In the genomic region with DNA sequence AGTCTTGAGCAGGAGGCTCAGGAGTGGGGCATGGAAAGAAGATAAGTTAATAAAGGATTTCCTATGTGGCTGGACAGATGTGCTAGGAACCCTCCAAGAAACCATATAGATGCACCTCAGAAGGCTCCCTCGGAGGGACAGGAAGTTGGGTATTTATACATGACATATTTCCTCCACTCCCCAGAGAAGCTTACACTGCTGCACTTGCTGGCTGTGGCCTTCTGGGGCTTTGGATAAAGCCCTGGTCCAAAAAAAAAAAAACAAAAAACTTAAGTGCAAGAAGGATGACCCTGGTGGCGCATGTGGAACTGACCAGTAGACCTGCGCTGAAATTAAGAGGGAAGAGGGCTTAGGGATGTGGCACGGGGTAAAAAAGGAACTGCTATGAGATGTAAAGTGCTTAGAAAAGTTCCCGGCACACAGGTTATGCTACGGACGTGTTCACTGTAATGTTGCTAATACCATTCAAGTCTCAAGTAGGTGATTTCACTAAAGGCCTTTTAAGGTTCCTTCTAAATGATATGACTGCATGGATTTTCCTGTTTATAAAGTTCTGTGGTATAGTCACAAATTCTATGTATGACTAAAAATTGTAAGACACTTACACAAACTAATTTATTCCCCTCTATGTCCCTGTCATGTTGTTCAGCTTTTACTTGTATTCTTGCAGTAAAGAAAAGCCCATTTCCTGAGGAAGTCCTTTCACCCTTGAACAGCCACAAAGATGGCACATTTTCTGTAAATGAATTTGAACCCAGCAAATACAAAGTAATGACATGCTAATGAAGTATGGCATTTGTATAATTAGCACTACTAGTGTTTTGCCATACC, we compare ENCODE assay signal across 24 cellular contexts.
A peak's percentile ranks its signal among the peaks of the same experiment; 100 is the strongest.
DNase-seq lines count a peak whose midpoint lies in the region; ATAC-seq, FAIRE-seq and TF ChIP-seq lines count a peak whose summit lies in the region.
"Had no signal": no experiment of that assay in that cellular context is flagged by ENCODE, and none has a peak within 500 bp of the region (broad histone marks: within the 10 kb centered on the region; RNA-seq: fewer than 3 reads in every experiment).

No MANE protein-coding gene starts in this region.

- SMC1A ChIA-PET in GM12878 (lab: Charles Lee; ENCODE audit: uncharacterized antibody, unreplicated experiment) = interaction anchor here (0.7 to 1.0 kb wide), 2 partner anchors 13 to 45 kb away, joined by 3 read pairs; no protein-coding TSS in a partner anchor

- no peaks in the 10 kb centered on the region for H3K36me3 Mint-ChIP-seq in activated naive CD4-positive, alpha-beta T cell treated with anti-CD3 and anti-CD28 coated beads, Interleukin-2, amount 50 U/mL, for 24 hours
- no peaks in the 10 kb centered on the region for H3K36me3 Mint-ChIP-seq in stimulated activated naive CD8-positive, alpha-beta T cell treated with anti-CD3 and anti-CD28 coated beads, Interleukin-15, Interleukin-2, amounts not matched to agents 100 ng/mL and 50 ng/mL, for 24 hours (ENCODE audit: low read depth)
- H3K36me3 Mint-ChIP-seq: WTC11 had no signal

- H3K9ac ChIP-seq in OCI-LY3 (ENCODE audit: low read length) = no peak overlapping the region
- H3K9ac ChIP-seq in GM12878 (ENCODE audit: control insufficient read depth, insufficient read depth, low read length) = no peak overlapping the region

- POLR2A ChIA-PET in GM12878 (lab: Charles Lee) = interaction anchor here (0.7 kb wide), 1 partner anchor 176 kb away, joined by 3 read pairs; no protein-coding TSS in a partner anchor

- no peak for FAIRE-seq in GM12878 (lab: Jason Lieb, UNC)
- FAIRE-seq: islet of Langerhans had no signal

- in situ Hi-C loops in GM12878 (cut with MboI) = no loop called here

- H3K36me3 ChIP-seq in OCI-LY3 (replicated peaks; ENCODE audit: low read depth, low read length) = no peaks in the 10 kb centered on the region
- H3K36me3 ChIP-seq in GM12878 (ENCODE audit: control insufficient read depth in 2 of 2, insufficient read depth in 2 of 2, low read length in 1 of 2) = no peaks in the 10 kb centered on the region
- peaks cover 0 to 4% (median 0%) of the 10 kb centered on the region in 4 donors for H3K36me3 ChIP-seq in upper lobe of left lung
- H3K36me3 ChIP-seq: suprapubic skin had no signal

- H3K4me1 ChIP-seq in OCI-LY3 (ENCODE audit: low read length) = peaks cover 10% of the 10 kb centered on the region
- H3K4me1 ChIP-seq in GM12878 (ENCODE audit: control insufficient read depth, insufficient read depth, low read length) = no peaks in the 10 kb centered on the region
- H3K4me1 ChIP-seq in upper lobe of left lung = peaks cover 0 to 6% (median 0%) of the 10 kb centered on the region in 4 donors
- H3K4me1 ChIP-seq: suprapubic skin had no signal

- TF ChIP-seq EP300 in GM12878 (IDR thresholded peaks at IDR 0.05; ENCODE audit: borderline replicate concordance in 1 of 2, control insufficient read depth in 1 of 2, low read depth in 2 of 2, low read length in 2 of 2) (no peak), upper lobe of left lung (IDR thresholded peaks at IDR 0.05) (no peak)

- H2AFZ ChIP-seq in OCI-LY3 (ENCODE audit: low read depth, low read length) (peak overlapping the region; percentile 56), GM12878 (ENCODE audit: control insufficient read depth, low read depth, low read length) (no peak overlapping the region)

- no peak for DNase-seq in activated naive CD4-positive, alpha-beta T cell treated with Interleukin-2 at 50 U/mL for 16 hours
- DNase-seq in GM12878 (ENCODE audit: low read depth, low spot score) (no peak), NCI-H345 (lab: John Stamatoyannopoulos, UW) (no peak), upper lobe of left lung (no peak)
- DNase-seq: Calu3; cerebellar nuclear complex; effector CD8-positive, alpha-beta T cell; KBM-7; NCI-H1092; NCI-H2081; NCI-H510A treated with DMSO at 0.1 percent for 48 hours; posterior cingulate gyrus; Right ventricle myocardium superior had no signal

- peak; percentile 22; the same call in 1 of the 3 replicates for ATAC-seq in GM12878
- ATAC-seq in HG03108 (IDR thresholded peaks at IDR 0.05; ENCODE audit: unreplicated experiment) = no peak
- no peak for ATAC-seq in upper lobe of left lung (ENCODE audit: low FRiP score in 2 of 2)
- ATAC-seq: HCT116, WTC11 had no signal

- peak overlapping the region; percentile 82 for H3K27ac Mint-ChIP-seq in activated naive CD4-positive, alpha-beta T cell treated with anti-CD3 and anti-CD28 coated beads, Interleukin-2, amount 50 U/mL, for 24 hours
- peak overlapping the region; percentile 79 for H3K27ac Mint-ChIP-seq in stimulated activated naive CD8-positive, alpha-beta T cell treated with anti-CD3 and anti-CD28 coated beads, Interleukin-15, Interleukin-2, amounts not matched to agents 100 ng/mL and 50 ng/mL, for 24 hours
- H3K27ac Mint-ChIP-seq: WTC11 had no signal

- under 1% methylated on average over 7 of the region's 7 CpGs for WGBS in GM12878 (ENCODE audit: insufficient coverage, insufficient replicate concordance, low lambda C conversion rate, missing lambda C conversion rate)
- 62 to 72% methylated on average over 7 of the region's 7 CpGs for WGBS in upper lobe of left lung, 2 donors

- CTCF ChIA-PET in GM12878 (lab: Yijun Ruan, JAX) = no interaction called here

- intact Hi-C loops in GM12878 (cut with micrococcal nuclease; ENCODE audit: unreplicated experiment) = no loop called here

- BruUV-seq in GM12878 (replicated peaks; lab: Mats Ljungman, UMichigan) = no TSS peak

- peaks cover 1% of the 10 kb centered on the region for H3K27me3 Mint-ChIP-seq in activated naive CD4-positive, alpha-beta T cell treated with anti-CD3 and anti-CD28 coated beads, Interleukin-2, amount 50 U/mL, for 24 hours
- peaks cover 5% of the 10 kb centered on the region for H3K27me3 Mint-ChIP-seq in stimulated activated naive CD8-positive, alpha-beta T cell treated with anti-CD3 and anti-CD28 coated beads, Interleukin-15, Interleukin-2, amounts not matched to agents 100 ng/mL and 50 ng/mL, for 24 hours

- H3K9me3 Mint-ChIP-seq in activated naive CD4-positive, alpha-beta T cell treated with anti-CD3 and anti-CD28 coated beads, Interleukin-2, amount 50 U/mL, for 24 hours = no peaks in the 10 kb centered on the region
- H3K9me3 Mint-ChIP-seq in stimulated activated naive CD8-positive, alpha-beta T cell treated with anti-CD3 and anti-CD28 coated beads, Interleukin-15, Interleukin-2, amounts not matched to agents 100 ng/mL and 50 ng/mL, for 24 hours = no peaks in the 10 kb centered on the region
- H3K9me3 Mint-ChIP-seq: WTC11 had no signal

- TF ChIP-seq CTCF in OCI-LY3 (IDR thresholded peaks at IDR 0.05; ENCODE audit: low read depth, low read length) = no peak
- TF ChIP-seq CTCF in GM12878 (IDR thresholded peaks at IDR 0.05 in 2 of 3, conservative IDR thresholded peaks at IDR 0.05 in 1 of 3; ENCODE audit: control insufficient read depth in 2 of 3, extremely low read depth in 1 of 3, insufficient read depth in 1 of 3, low read depth in 3 of 3, low read length in 3 of 3) = no peak
- no peak for TF ChIP-seq CTCF in upper lobe of left lung (IDR thresholded peaks at IDR 0.05)

- H3K4me3 ChIP-seq in OCI-LY3 (ENCODE audit: low read length) = peak overlapping the region; percentile 42
- H3K4me3 ChIP-seq in GM12878 = no peak overlapping the region
- no peak overlapping the region for H3K4me3 ChIP-seq in upper lobe of left lung
- H3K4me3 ChIP-seq: ascending aorta, lung, suprapubic skin had no signal

- H3K27me3 ChIP-seq in OCI-LY3 (ENCODE audit: low read depth, low read length) = no peaks in the 10 kb centered on the region; the same call in 1 of the 2 replicates
- no peaks in the 10 kb centered on the region for H3K27me3 ChIP-seq in GM12878 (replicated peaks in 1 of 2; ENCODE audit: control insufficient read depth in 2 of 2, insufficient read depth in 2 of 2, low read length in 1 of 2)
- H3K27me3 ChIP-seq in upper lobe of left lung = no peaks in the 10 kb centered on the region
- H3K27me3 ChIP-seq: ascending aorta, suprapubic skin had no signal

- TF ChIP-seq RAD21 in GM12878 (IDR thresholded peaks at IDR 0.05; ENCODE audit: insufficient read depth, low read depth, low read length) = no peak

- peaks cover 13% of the 10 kb centered on the region for H3K4me1 Mint-ChIP-seq in activated naive CD4-positive, alpha-beta T cell treated with anti-CD3 and anti-CD28 coated beads, Interleukin-2, amount 50 U/mL, for 24 hours
- H3K4me1 Mint-ChIP-seq in stimulated activated naive CD8-positive, alpha-beta T cell treated with anti-CD3 and anti-CD28 coated beads, Interleukin-15, Interleukin-2, amounts not matched to agents 100 ng/mL and 50 ng/mL, for 24 hours (ENCODE audit: low read depth) = peaks cover 17% of the 10 kb centered on the region

- RAD21 ChIA-PET in GM12878 (lab: Charles Lee; ENCODE audit: unreplicated experiment) = no interaction called here

- H3K27ac ChIP-seq in OCI-LY3 (ENCODE audit: low read length) (no peak overlapping the region), GM12878 (ENCODE audit: control insufficient read depth, insufficient read depth) (no peak overlapping the region), upper lobe of left lung (no peak overlapping the region)
- H3K27ac ChIP-seq: HL-60, suprapubic skin had no signal

- no peak for TF ChIP-seq POLR2A in GM12878 (IDR thresholded peaks at IDR 0.05; ENCODE audit: low read depth, low read length)
- no peak for TF ChIP-seq POLR2A in upper lobe of left lung (IDR thresholded peaks at IDR 0.05)

- H3K9me3 ChIP-seq in OCI-LY3 (ENCODE audit: insufficient read depth, low read length) = no peaks in the 10 kb centered on the region
- no peaks in the 10 kb centered on the region for H3K9me3 ChIP-seq in GM12878 (replicated peaks; ENCODE audit: control insufficient read depth, insufficient read depth, low read length)
- no peaks in the 10 kb centered on the region for H3K9me3 ChIP-seq in upper lobe of left lung
- H3K9me3 ChIP-seq: ascending aorta, suprapubic skin had no signal

- no peaks in the 10 kb centered on the region for H3K79me2 ChIP-seq in OCI-LY3 (ENCODE audit: low read length)
- no peaks in the 10 kb centered on the region for H3K79me2 ChIP-seq in GM12878 (ENCODE audit: control insufficient read depth, insufficient read depth, low read length)

- H3K4me2 ChIP-seq in OCI-LY3 (ENCODE audit: low read length) (peak overlapping the region; percentile 55), GM12878 (ENCODE audit: control insufficient read depth, insufficient read depth) (no peak overlapping the region)

- H4K20me1 ChIP-seq in OCI-LY3 (ENCODE audit: insufficient read depth, low read length) (no peaks in the 10 kb centered on the region), GM12878 (ENCODE audit: control insufficient read depth, insufficient read depth) (no peaks in the 10 kb centered on the region)

- peak overlapping the region; percentile 12 for H3K4me3 Mint-ChIP-seq in activated naive CD4-positive, alpha-beta T cell treated with anti-CD3 and anti-CD28 coated beads, Interleukin-2, amount 50 U/mL, for 24 hours
- peak overlapping the region; percentile 45 for H3K4me3 Mint-ChIP-seq in stimulated activated naive CD8-positive, alpha-beta T cell treated with anti-CD3 and anti-CD28 coated beads, Interleukin-15, Interleukin-2, amounts not matched to agents 100 ng/mL and 50 ng/mL, for 24 hours
- H3K4me3 Mint-ChIP-seq: WTC11 had no signal
